Comparison of ENCODE assay signal across 21 cellular contexts in the genomic region with DNA sequence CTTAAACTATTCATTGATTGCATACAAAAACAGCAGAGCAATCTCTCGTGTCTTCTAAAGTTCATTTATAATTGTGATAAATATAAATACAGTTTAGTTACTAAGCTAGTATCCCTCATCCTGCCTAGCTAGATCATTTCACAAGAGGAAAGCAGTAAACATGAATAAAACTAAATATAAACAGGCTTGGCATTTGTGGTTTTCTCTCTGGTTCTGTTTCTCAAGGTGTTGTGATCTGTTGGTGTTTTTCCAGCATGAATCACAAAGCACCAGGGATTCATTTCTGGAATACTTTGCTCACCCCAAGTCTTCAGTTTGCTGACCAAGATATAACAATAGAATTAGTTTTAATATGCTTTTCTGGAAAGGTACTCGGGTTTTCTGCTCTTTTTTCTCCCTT. TPM values are rescaled to one million over a fixed set of nuclear protein-coding genes. Genes with fewer than 3 reads are reported as not detected.
DNase-seq lines count a peak whose midpoint lies in the region; ATAC-seq and TF ChIP-seq lines count a peak whose summit lies in the region.
"Had no signal": no experiment of that assay in that cellular context is flagged by ENCODE, and none has a peak within 500 bp of the region (broad histone marks: within the 10 kb centered on the region; RNA-seq: fewer than 3 reads in every experiment).

No MANE protein-coding gene starts in this region.

- no peak overlapping the region for H3K27ac ChIP-seq in Panc1 (ENCODE audit: low read length)
- no peak overlapping the region for H3K27ac ChIP-seq in epithelial cell of prostate
- H3K27ac ChIP-seq: ascending aorta, esophagus squamous epithelium, pancreas, tibial nerve had no signal

- H3K36me3 ChIP-seq in Panc1 (ENCODE audit: control insufficient read depth, insufficient read depth, low read length): peaks cover 27% of the 10 kb centered on the region
- H3K36me3 ChIP-seq: pancreas had no signal

- no peaks in the 10 kb centered on the region for H3K27me3 ChIP-seq in Panc1 (ENCODE audit: control insufficient read depth, insufficient read depth, low read length)
- H3K27me3 ChIP-seq: ascending aorta, esophagus squamous epithelium, pancreas, tibial nerve had no signal

- no peaks in the 10 kb centered on the region for H3K4me1 ChIP-seq in Panc1 (ENCODE audit: control insufficient read depth, insufficient read depth, low read length)
- H3K4me1 ChIP-seq: ascending aorta, pancreas had no signal

- no peak overlapping the region for H3K4me3 ChIP-seq in Panc1 (ENCODE audit: low read depth in 2 of 2, low read length in 2 of 2)
- H3K4me3 ChIP-seq: ascending aorta, esophagus squamous epithelium, pancreas, tibial nerve had no signal

- intact Hi-C loops in Panc1 (cut with micrococcal nuclease; ENCODE audit: unreplicated experiment): no loop called here
- intact Hi-C loops in Right ventricle myocardium superior (cut with DNase I): no loop called here

- in situ Hi-C loops in Panc1 (cut with HindIII; ENCODE audit: low pct_unique_long_range_greater_than_20kb, low sequenced_read_pairs): no loop called here

- H3K9me3 ChIP-seq in Panc1 (ENCODE audit: control insufficient read depth, insufficient read depth, low read depth, low read length): no peaks in the 10 kb centered on the region
- H3K9me3 ChIP-seq: ascending aorta, esophagus squamous epithelium, pancreas, tibial nerve had no signal

- peak; percentile 62 for DNase-seq in EL
- peak; percentile 15 for DNase-seq in Panc1 (ENCODE audit: low read depth, low spot score)
- peak; percentile 41 for DNase-seq in epithelial cell of prostate (ENCODE audit: low read depth, low spot score)
- peak; percentile 67 for DNase-seq in non-pigmented ciliary epithelial cell (ENCODE audit: low read depth)
- DNase-seq in Right ventricle myocardium superior: no peak
- DNase-seq in NCI-H2107 treated with DMSO at 0.1 percent for 48 hours (lab: John Stamatoyannopoulos, UW; ENCODE audit: unreplicated experiment): no peak
- DNase-seq: DMS79 treated with DMSO at 0.1 percent for 48 hours, esophagus squamous epithelium, KG1, NCI-H1436, pancreas, small intestine, T-helper 2 cell had no signal

- CTCF ChIA-PET in Panc1 (lab: Charles Lee): interaction anchor here (0.6 kb wide), 1 partner anchor 378 kb away, joined by 3 read pairs; no protein-coding TSS in a partner anchor

- ATAC-seq in Panc1 (no peak), GM18870 (IDR thresholded peaks at IDR 0.05; ENCODE audit: unreplicated experiment) (no peak), HG03159 (IDR thresholded peaks at IDR 0.05; ENCODE audit: unreplicated experiment) (no peak), Right ventricle myocardium superior (ENCODE audit: poor library complexity) (no peak)
- ATAC-seq: activated CD4-positive, CD25-positive, alpha-beta regulatory T cell treated with anti-CD3 and anti-CD28 coated beads, Interleukin-2, amount 50 U/mL, for 24 hours; pancreas; stimulated activated effector memory CD8-positive, alpha-beta T cell treated with anti-CD3 and anti-CD28 coated beads, Interleukin-12 subunit alpha, Interleukin-12 subunit beta, amount 100 ng/mL, for 72 hours had no signal

- POLR2A ChIA-PET in Panc1 (lab: Charles Lee): no interaction called here

- TF ChIP-seq CTCF in Panc1 (IDR thresholded peaks at IDR 0.05): no peak

- no TSS peak for BruUV-seq in Panc1 (replicated peaks; lab: Mats Ljungman, UMichigan)

RNA-seq across cellular contexts. Expression of a gene that starts 32.7 kb away (rescaled TPM):
- total RNA-seq in Panc1 (2021; ENCODE audit: unreplicated experiment) (0.28 TPM), Right ventricle myocardium superior (0.08 TPM)
- polyA plus RNA-seq in Panc1 (2012; ENCODE audit: insufficient read length): 1.2 TPM
- total RNA-seq: ascending aorta, dermis microvascular lymphatic vessel endothelial cell had no signal
- polyA plus RNA-seq: CD14-positive monocyte had no signal

Comparison
In these comparisons a context has a peak if more than half of its experiments do, and no peak if none do; other contexts are left out.
1. DNase-seq: peak in EL (single experiment), Panc1 (single experiment), epithelial cell of prostate (single experiment) and non-pigmented ciliary epithelial cell (single experiment); none in Right ventricle myocardium superior (single experiment) and NCI-H2107 treated with DMSO at 0.1 percent for 48 hours (single experiment).